8 cellular contexts compared by ENCODE assay signal in genomic region chr1:27366113-27366410, GRCh38. TPM values are rescaled to one million over a fixed set of nuclear protein-coding genes. Genes with fewer than 3 reads are reported as not detected.
DNase-seq lines count a peak whose midpoint lies in the region; ATAC-seq, FAIRE-seq and TF ChIP-seq lines count a peak whose summit lies in the region.

No MANE protein-coding gene starts in this region.

- ATAC-seq in Panc1: peak; percentile 87
- ATAC-seq in naive thymus-derived CD4-positive, alpha-beta T cell: peak; percentile 56
- no peak for ATAC-seq in HG03175 (IDR thresholded peaks at IDR 0.05; ENCODE audit: unreplicated experiment)

- H3K4me3 ChIP-seq in Panc1 (ENCODE audit: low read depth in 2 of 2, low read length in 2 of 2): peak overlapping the region; percentile 74 to 77
- H3K4me3 ChIP-seq in fibroblast of mammary gland (ENCODE audit: control insufficient read depth, low read depth, low read length): peak overlapping the region; percentile 76
- peak overlapping the region; percentile 61 for H3K4me3 ChIP-seq in naive thymus-derived CD4-positive, alpha-beta T cell (ENCODE audit: low read length)

- in situ Hi-C loops in Panc1 (cut with HindIII; ENCODE audit: low pct_unique_long_range_greater_than_20kb, low sequenced_read_pairs): no loop called here

- no peaks in the 10 kb centered on the region for H3K27me3 ChIP-seq in Panc1 (ENCODE audit: control insufficient read depth, insufficient read depth, low read length)
- no peaks in the 10 kb centered on the region for H3K27me3 ChIP-seq in naive thymus-derived CD4-positive, alpha-beta T cell (ENCODE audit: control insufficient read depth in 2 of 2, insufficient read depth in 2 of 2, low read length in 2 of 2)

- H3K27ac ChIP-seq in Panc1 (ENCODE audit: low read length): peak overlapping the region; percentile 82
- H3K27ac ChIP-seq in naive thymus-derived CD4-positive, alpha-beta T cell (ENCODE audit: low read depth, low read length): peak overlapping the region; percentile 60

- H3K27ac Mint-ChIP-seq in activated T-helper 2 cell treated with anti-CD3 and anti-CD28 coated beads, Interferon-gamma antibody, Interleukin-2, Interleukin-4, amounts not matched to agents 10 μg/mL and 5 μg/mL and 100 μg/mL, durations not matched to agents 14 hours and 24 hours and 36 hours: peak overlapping the region; percentile 83
- peak overlapping the region in 6 of 9 donors; percentile 66 to 90 (median 73) for H3K27ac Mint-ChIP-seq in naive thymus-derived CD4-positive, alpha-beta T cell
- H3K27ac Mint-ChIP-seq in stimulated activated naive CD8-positive, alpha-beta T cell treated with anti-CD3 and anti-CD28 coated beads, Interleukin-15, Interleukin-2, amounts not matched to agents 100 ng/mL and 50 ng/mL, for 24 hours: peak overlapping the region; percentile 79

- POLR2A ChIA-PET in Panc1 (lab: Charles Lee): interaction anchor here (0.6 to 1.0 kb wide), 4 partner anchors 9 to 304 kb away, joined by 3 to 4 read pairs (median 3); no protein-coding TSS in a partner anchor
- POLR2A ChIA-PET in naive thymus-derived CD4-positive, alpha-beta T cell (lab: Charles Lee): interaction anchor here (0.6 to 2.1 kb wide), 7 partner anchors 9 to 43 kb away, joined by 3 to 14 read pairs (median 6); partner anchors contain the start of gene FCN3

- no TSS peak for BruUV-seq in Panc1 (replicated peaks; lab: Mats Ljungman, UMichigan)

- peak overlapping the region; percentile 81 for H3K4me3 Mint-ChIP-seq in activated T-helper 2 cell treated with anti-CD3 and anti-CD28 coated beads, Interferon-gamma antibody, Interleukin-2, Interleukin-4, amounts not matched to agents 10 μg/mL and 5 μg/mL and 100 μg/mL, durations not matched to agents 14 hours and 24 hours and 36 hours (ENCODE audit: low read depth)
- H3K4me3 Mint-ChIP-seq in naive thymus-derived CD4-positive, alpha-beta T cell: peak overlapping the region; percentile 74 to 93 (median 88)
- H3K4me3 Mint-ChIP-seq in stimulated activated naive CD8-positive, alpha-beta T cell treated with anti-CD3 and anti-CD28 coated beads, Interleukin-15, Interleukin-2, amounts not matched to agents 100 ng/mL and 50 ng/mL, for 24 hours: peak overlapping the region; percentile 81

- H3K36me3 ChIP-seq in Panc1 (ENCODE audit: control insufficient read depth, insufficient read depth, low read length): no peaks in the 10 kb centered on the region; the same call in 1 of the 2 replicates
- no peaks in the 10 kb centered on the region for H3K36me3 ChIP-seq in naive thymus-derived CD4-positive, alpha-beta T cell (ENCODE audit: control insufficient read depth in 2 of 3, insufficient read depth in 3 of 3, low read length in 3 of 3)

- H3K36me3 Mint-ChIP-seq in activated T-helper 2 cell treated with anti-CD3 and anti-CD28 coated beads, Interferon-gamma antibody, Interleukin-2, Interleukin-4, amounts not matched to agents 10 μg/mL and 5 μg/mL and 100 μg/mL, durations not matched to agents 14 hours and 24 hours and 36 hours (ENCODE audit: low read depth): no peaks in the 10 kb centered on the region
- no peaks in the 10 kb centered on the region for H3K36me3 Mint-ChIP-seq in naive thymus-derived CD4-positive, alpha-beta T cell
- H3K36me3 Mint-ChIP-seq in stimulated activated naive CD8-positive, alpha-beta T cell treated with anti-CD3 and anti-CD28 coated beads, Interleukin-15, Interleukin-2, amounts not matched to agents 100 ng/mL and 50 ng/mL, for 24 hours (ENCODE audit: low read depth): no peaks in the 10 kb centered on the region

- H3K4me1 ChIP-seq in Panc1 (ENCODE audit: control insufficient read depth, insufficient read depth, low read length): peaks cover 15% of the 10 kb centered on the region
- H3K4me1 ChIP-seq in naive thymus-derived CD4-positive, alpha-beta T cell (ENCODE audit: control insufficient read depth in 2 of 2, insufficient read depth in 2 of 2, low read length in 2 of 2): peaks cover 13 to 17% of the 10 kb centered on the region in 2 donors

- H3K9me3 Mint-ChIP-seq in activated T-helper 2 cell treated with anti-CD3 and anti-CD28 coated beads, Interferon-gamma antibody, Interleukin-2, Interleukin-4, amounts not matched to agents 10 μg/mL and 5 μg/mL and 100 μg/mL, durations not matched to agents 14 hours and 24 hours and 36 hours: no peaks in the 10 kb centered on the region
- H3K9me3 Mint-ChIP-seq in naive thymus-derived CD4-positive, alpha-beta T cell: no peaks in the 10 kb centered on the region
- H3K9me3 Mint-ChIP-seq in stimulated activated naive CD8-positive, alpha-beta T cell treated with anti-CD3 and anti-CD28 coated beads, Interleukin-15, Interleukin-2, amounts not matched to agents 100 ng/mL and 50 ng/mL, for 24 hours: no peaks in the 10 kb centered on the region

- no peak for TF ChIP-seq POLR2A in GM12891 (IDR thresholded peaks at IDR 0.05; ENCODE audit: low read depth, low read length)

- TF ChIP-seq CTCF in Panc1 (IDR thresholded peaks at IDR 0.05) (no peak), fibroblast of mammary gland (conservative IDR thresholded peaks at IDR 0.05; ENCODE audit: control insufficient read depth, insufficient read depth, low read depth, low read length) (no peak)

- intact Hi-C loops in Panc1 (cut with micrococcal nuclease; ENCODE audit: unreplicated experiment): no loop called here
- intact Hi-C loops in activated T-helper 2 cell treated with anti-CD3 and anti-CD28 coated beads, Interferon-gamma antibody, Interleukin-2, Interleukin-4, amounts not matched to agents 10 μg/mL and 5 μg/mL and 100 μg/mL, durations not matched to agents 14 hours and 24 hours and 36 hours (cut with micrococcal nuclease): no loop called here
- intact Hi-C loops in naive thymus-derived CD4-positive, alpha-beta T cell (cut with micrococcal nuclease): loop anchor here (1.0 to 2.0 kb wide), 3 partner anchors 17 to 33 kb away; partner anchors contain the start of genes CD164L2 (in 1 of the 2) and SYTL1 (in 1 of the 2)

- FAIRE-seq in GM12891 (lab: Jason Lieb, UNC): peak; percentile 28

- no peaks in the 10 kb centered on the region for H3K9me3 ChIP-seq in Panc1 (ENCODE audit: control insufficient read depth, insufficient read depth, low read depth, low read length)
- H3K9me3 ChIP-seq in naive thymus-derived CD4-positive, alpha-beta T cell (ENCODE audit: control insufficient read depth in 2 of 3, low read length in 3 of 3): no peaks in the 10 kb centered on the region

- CTCF ChIA-PET in Panc1 (lab: Charles Lee): interaction anchor here (0.6 to 2.3 kb wide), 12 partner anchors 8 to 1197 kb away, joined by 3 to 16 read pairs (median 6); partner anchors contain the start of gene ZNF593
- CTCF ChIA-PET in naive thymus-derived CD4-positive, alpha-beta T cell (lab: Charles Lee): interaction anchor here (0.6 to 2.6 kb wide), 12 partner anchors 8 to 297 kb away, joined by 3 to 18 read pairs (median 4); partner anchors contain the start of gene SYTL1

- no peaks in the 10 kb centered on the region for H3K27me3 Mint-ChIP-seq in activated T-helper 2 cell treated with anti-CD3 and anti-CD28 coated beads, Interferon-gamma antibody, Interleukin-2, Interleukin-4, amounts not matched to agents 10 μg/mL and 5 μg/mL and 100 μg/mL, durations not matched to agents 14 hours and 24 hours and 36 hours (ENCODE audit: low read depth)
- no peaks in the 10 kb centered on the region for H3K27me3 Mint-ChIP-seq in naive thymus-derived CD4-positive, alpha-beta T cell
- no peaks in the 10 kb centered on the region for H3K27me3 Mint-ChIP-seq in stimulated activated naive CD8-positive, alpha-beta T cell treated with anti-CD3 and anti-CD28 coated beads, Interleukin-15, Interleukin-2, amounts not matched to agents 100 ng/mL and 50 ng/mL, for 24 hours

- DNase-seq in GM12891 (ENCODE audit: insufficient read length, low spot score): peak; percentile 66
- DNase-seq in HT1080 (ENCODE audit: low read depth): peak; percentile 70
- DNase-seq in Panc1 (ENCODE audit: low read depth, low spot score): no peak
- DNase-seq in activated T-helper 2 cell treated with anti-CD3 and anti-CD28 coated beads, Interferon-gamma antibody, Interleukin-2, Interleukin-4, amounts not matched to agents 10 μg/mL and 5 μg/mL and 100 μg/mL, durations not matched to agents 14 hours and 24 hours and 36 hours (ENCODE audit: low spot score): peak; percentile 74
- peak; percentile 58 for DNase-seq in fibroblast of mammary gland (ENCODE audit: low read depth)
- DNase-seq in naive thymus-derived CD4-positive, alpha-beta T cell: peak in 8 of 9 donors; percentile 38 to 88 (median 52)

- peaks cover 28% of the 10 kb centered on the region for H3K4me1 Mint-ChIP-seq in activated T-helper 2 cell treated with anti-CD3 and anti-CD28 coated beads, Interferon-gamma antibody, Interleukin-2, Interleukin-4, amounts not matched to agents 10 μg/mL and 5 μg/mL and 100 μg/mL, durations not matched to agents 14 hours and 24 hours and 36 hours (ENCODE audit: low read depth)
- peaks cover 21 to 52% (median 41%) of the 10 kb centered on the region in 7 donors for H3K4me1 Mint-ChIP-seq in naive thymus-derived CD4-positive, alpha-beta T cell
- H3K4me1 Mint-ChIP-seq in stimulated activated naive CD8-positive, alpha-beta T cell treated with anti-CD3 and anti-CD28 coated beads, Interleukin-15, Interleukin-2, amounts not matched to agents 100 ng/mL and 50 ng/mL, for 24 hours (ENCODE audit: low read depth): peaks cover 34% of the 10 kb centered on the region

RNA-seq across cellular contexts. Expression of gene MAP3K6, which starts 0.7 kb away (rescaled TPM):
- polyA plus RNA-seq in GM12891 (2012; ENCODE audit: low read depth, missing spikeins): 5.0 TPM
- total RNA-seq in HT1080 (2014; rRNA removed; shearing (Covaris generic)): 7.9 and 8.3 TPM in 2 replicates
- polyA plus RNA-seq in HT1080 (2015; cell fraction: cytosol; rRNA removed): 4.1 and 5.2 TPM in 2 replicates
- polyA plus RNA-seq in HT1080 (2015; cell fraction: nucleus; rRNA removed): 27.7 and 32.8 TPM in 2 replicates
- 56.9 TPM for total RNA-seq in Panc1 (2021; ENCODE audit: unreplicated experiment)
- 57.8 TPM for polyA plus RNA-seq in Panc1 (2012; ENCODE audit: insufficient read length)
- total RNA-seq in activated T-helper 2 cell treated with anti-CD3 and anti-CD28 coated beads, Interferon-gamma antibody, Interleukin-2, Interleukin-4, amounts not matched to agents 10 μg/mL and 5 μg/mL and 100 μg/mL, durations not matched to agents 14 hours and 24 hours and 36 hours: 15.8 and 22.0 TPM in 2 replicates
- total RNA-seq in naive thymus-derived CD4-positive, alpha-beta T cell: 10 to 100 TPM; 13.0 to 17.0 (median 15.2) TPM
- polyA plus RNA-seq in naive thymus-derived CD4-positive, alpha-beta T cell: 1 to 10 TPM; 5.9 to 6.6 TPM

RNA-seq across cellular contexts. Expression of gene FCN3, which starts 8.6 kb away (rescaled TPM):
- polyA plus RNA-seq in GM12891 (2012; ENCODE audit: low read depth, missing spikeins): not detected
- total RNA-seq in HT1080 (2014; rRNA removed; shearing (Covaris generic)): not detected in 2 replicates
- not detected in 2 replicates for polyA plus RNA-seq in HT1080 (2015; cell fraction: cytosol; rRNA removed)
- not detected in 2 replicates for polyA plus RNA-seq in HT1080 (2015; cell fraction: nucleus; rRNA removed)
- total RNA-seq in Panc1 (2021; ENCODE audit: unreplicated experiment): not detected
- 0.23 TPM for polyA plus RNA-seq in Panc1 (2012; ENCODE audit: insufficient read length)
- not detected in 2 replicates for total RNA-seq in activated T-helper 2 cell treated with anti-CD3 and anti-CD28 coated beads, Interferon-gamma antibody, Interleukin-2, Interleukin-4, amounts not matched to agents 10 μg/mL and 5 μg/mL and 100 μg/mL, durations not matched to agents 14 hours and 24 hours and 36 hours
- total RNA-seq in naive thymus-derived CD4-positive, alpha-beta T cell: not detected
- not detected for polyA plus RNA-seq in naive thymus-derived CD4-positive, alpha-beta T cell

RNA-seq across cellular contexts. Expression of gene CD164L2, which starts 17.1 kb away (rescaled TPM):
- 0.12 TPM for polyA plus RNA-seq in GM12891 (2012; ENCODE audit: low read depth, missing spikeins)
- not detected in 2 replicates for total RNA-seq in HT1080 (2014; rRNA removed; shearing (Covaris generic))
- not detected in 2 replicates for polyA plus RNA-seq in HT1080 (2015; cell fraction: cytosol; rRNA removed)
- polyA plus RNA-seq in HT1080 (2015; cell fraction: nucleus; rRNA removed): not detected in 2 replicates
- 0.13 TPM for total RNA-seq in Panc1 (2021; ENCODE audit: unreplicated experiment)
- not detected for polyA plus RNA-seq in Panc1 (2012; ENCODE audit: insufficient read length)
- total RNA-seq in activated T-helper 2 cell treated with anti-CD3 and anti-CD28 coated beads, Interferon-gamma antibody, Interleukin-2, Interleukin-4, amounts not matched to agents 10 μg/mL and 5 μg/mL and 100 μg/mL, durations not matched to agents 14 hours and 24 hours and 36 hours: not detected in 2 replicates
- total RNA-seq in naive thymus-derived CD4-positive, alpha-beta T cell: under 1 TPM in 1 of 5 experiments, not detected in 4; 0.24 TPM
- not detected for polyA plus RNA-seq in naive thymus-derived CD4-positive, alpha-beta T cell

RNA-seq across cellular contexts. Expression of gene SYTL1, which starts 24.2 kb away (rescaled TPM):
- polyA plus RNA-seq in GM12891 (2012; ENCODE audit: low read depth, missing spikeins): 25.2 TPM
- 4.1 and 4.7 TPM in 2 replicates for total RNA-seq in HT1080 (2014; rRNA removed; shearing (Covaris generic))
- polyA plus RNA-seq in HT1080 (2015; cell fraction: cytosol; rRNA removed): 4.4 and 5.3 TPM in 2 replicates
- 22.2 and 27.8 TPM in 2 replicates for polyA plus RNA-seq in HT1080 (2015; cell fraction: nucleus; rRNA removed)
- total RNA-seq in Panc1 (2021; ENCODE audit: unreplicated experiment): 2.4 TPM
- 3.8 TPM for polyA plus RNA-seq in Panc1 (2012; ENCODE audit: insufficient read length)
- total RNA-seq in activated T-helper 2 cell treated with anti-CD3 and anti-CD28 coated beads, Interferon-gamma antibody, Interleukin-2, Interleukin-4, amounts not matched to agents 10 μg/mL and 5 μg/mL and 100 μg/mL, durations not matched to agents 14 hours and 24 hours and 36 hours: 20.0 and 25.7 TPM in 2 replicates
- total RNA-seq in naive thymus-derived CD4-positive, alpha-beta T cell: 100 to 1,000 TPM; 107 to 172 (median 136) TPM
- 100 to 1,000 TPM in 1 of 2 donors, 10 to 100 TPM in 1; 93.0 to 105 TPM for polyA plus RNA-seq in naive thymus-derived CD4-positive, alpha-beta T cell

RNA-seq across cellular contexts. Expression of gene GPR3, which starts 26.4 kb away (rescaled TPM):
- polyA plus RNA-seq in GM12891 (2012; ENCODE audit: low read depth, missing spikeins): 0.64 TPM
- total RNA-seq in HT1080 (2014; rRNA removed; shearing (Covaris generic)): 2.7 and 2.8 TPM in 2 replicates
- polyA plus RNA-seq in HT1080 (2015; cell fraction: cytosol; rRNA removed): 5.0 and 5.3 TPM in 2 replicates
- polyA plus RNA-seq in HT1080 (2015; cell fraction: nucleus; rRNA removed): 2.0 and 2.4 TPM in 2 replicates
- 0.95 TPM for total RNA-seq in Panc1 (2021; ENCODE audit: unreplicated experiment)
- 1.1 TPM for polyA plus RNA-seq in Panc1 (2012; ENCODE audit: insufficient read length)
- 3.7 and 3.9 TPM in 2 replicates for total RNA-seq in activated T-helper 2 cell treated with anti-CD3 and anti-CD28 coated beads, Interferon-gamma antibody, Interleukin-2, Interleukin-4, amounts not matched to agents 10 μg/mL and 5 μg/mL and 100 μg/mL, durations not matched to agents 14 hours and 24 hours and 36 hours
- total RNA-seq in naive thymus-derived CD4-positive, alpha-beta T cell: under 1 TPM in 3 of 5 experiments, not detected in 2; 0.24 to 0.93 (median 0.45) TPM
- polyA plus RNA-seq in naive thymus-derived CD4-positive, alpha-beta T cell: under 1 TPM; 0.09 to 0.13 TPM

Comparison
In these comparisons a context has a peak if more than half of its experiments do, and no peak if none do; other contexts are left out.
1. intact Hi-C loops: an anchor here in naive thymus-derived CD4-positive, alpha-beta T cell (1.0 to 2.0 kb wide); none called in Panc1 and activated T-helper 2 cell treated with anti-CD3 and anti-CD28 coated beads, Interferon-gamma antibody, Interleukin-2, Interleukin-4, amounts not matched to agents 10 μg/mL and 5 μg/mL and 100 μg/mL, durations not matched to agents 14 hours and 24 hours and 36 hours.